In genomic region chr2:49241506-49241905, GRCh38 we compare ENCODE assay signal across 17 cellular contexts.
DNase-seq lines count a peak whose midpoint lies in the region; ATAC-seq and FAIRE-seq lines count a peak whose summit lies in the region.
"Had no signal": no experiment of that assay in that cellular context is flagged by ENCODE, and none has a peak within 500 bp of the region (broad histone marks: within the 10 kb centered on the region; RNA-seq: fewer than 3 reads in every experiment).

No MANE protein-coding gene starts in this region.

- FAIRE-seq in RCC 7860 (lab: Jason Lieb, UNC) = peak; percentile 21
- FAIRE-seq: GM12892, H1 had no signal

- ATAC-seq in HG03460 (IDR thresholded peaks at IDR 0.05; ENCODE audit: unreplicated experiment) = no peak
- ATAC-seq: SK-N-SH treated with all-trans-retinoic acid at 6 μM for 48 hours had no signal

- DNase-seq in EH (ENCODE audit: low read depth) (peak; percentile 51), RCC 7860 (ENCODE audit: low spot score) (peak; percentile 35), fibroblast of peridontal ligament (ENCODE audit: extremely low read depth) (peak; percentile 75), renal cortical epithelial cell (ENCODE audit: low read depth) (peak; percentile 51), SKM-1 treated with dmso at 0.1 percent for 144 hours (lab: John Stamatoyannopoulos, UW; ENCODE audit: unreplicated experiment) (no peak), CD1c-positive myeloid dendritic cell (ENCODE audit: extremely low spot score) (no peak)
- DNase-seq in stimulated activated CD4-positive, alpha-beta T cell treated with anti-CD3 and anti-CD28 coated beads, Interleukin-12 subunit alpha, Interleukin-12 subunit beta, amount 100 ng/mL, for 4 hours = no peak
- DNase-seq: AML-193, DMS 273 treated with DMSO at 0.1 percent for 48 hours, KG1, MV-4-11, NCI-H1694 treated with DMSO at 0.1 percent for 48 hours, SHP77 had no signal

Comparison
In these comparisons a context has a peak if more than half of its experiments do, and no peak if none do; other contexts are left out.
1. DNase-seq: peak in EH (single experiment), RCC 7860 (single experiment), fibroblast of peridontal ligament (single experiment) and renal cortical epithelial cell (single experiment); none in SKM-1 treated with dmso at 0.1 percent for 144 hours (single experiment), CD1c-positive myeloid dendritic cell (single experiment) and stimulated activated CD4-positive, alpha-beta T cell treated with anti-CD3 and anti-CD28 coated beads, Interleukin-12 subunit alpha, Interleukin-12 subunit beta, amount 100 ng/mL, for 4 hours (single experiment).